1 cellular context compared by ENCODE assay signal in the genomic region with DNA sequence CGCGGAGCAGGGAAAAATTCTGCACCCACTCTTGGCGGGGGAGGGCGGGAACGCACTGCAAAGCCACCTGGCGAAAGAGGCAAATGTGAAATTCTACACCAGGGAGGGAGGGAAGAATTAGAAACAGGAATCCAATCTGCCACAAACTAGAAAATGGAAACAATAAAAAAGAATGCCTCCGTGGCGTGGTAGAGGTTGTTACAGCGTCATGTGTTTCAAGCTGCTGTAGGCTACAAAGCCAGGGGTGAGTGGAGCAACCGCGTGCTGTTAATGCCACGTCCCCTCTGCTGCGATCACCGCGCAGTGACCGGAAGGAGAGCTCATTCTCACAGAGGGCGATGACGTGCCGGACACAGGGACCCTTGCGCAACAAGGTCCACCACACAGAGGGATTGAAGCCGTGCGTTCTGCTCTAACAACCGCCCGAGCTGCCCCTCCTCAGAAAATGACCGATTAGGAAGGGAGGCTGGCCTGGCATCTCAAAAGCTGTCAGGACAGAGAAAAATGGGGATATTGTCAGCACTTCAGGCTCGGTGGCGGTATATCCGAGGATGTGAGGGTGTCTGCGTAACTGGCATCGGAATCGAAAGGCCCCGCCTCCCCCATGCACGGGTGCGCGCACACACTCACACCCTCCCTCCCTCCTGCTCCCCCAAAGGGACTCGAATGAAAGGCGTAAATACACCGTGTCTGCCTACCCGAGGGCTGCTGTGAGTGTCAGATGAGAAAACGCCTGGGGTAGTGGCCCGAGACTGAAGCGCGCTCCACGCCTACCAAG.
TF ChIP-seq lines count a peak whose summit lies in the region.

No MANE protein-coding gene starts in this region.

TF ChIP-seq in SK-N-SH, 30 proteins besides CTCF, POLR2A, EP300 and RAD21 (continued from another document):
- TF ChIP-seq, protein P1, sequence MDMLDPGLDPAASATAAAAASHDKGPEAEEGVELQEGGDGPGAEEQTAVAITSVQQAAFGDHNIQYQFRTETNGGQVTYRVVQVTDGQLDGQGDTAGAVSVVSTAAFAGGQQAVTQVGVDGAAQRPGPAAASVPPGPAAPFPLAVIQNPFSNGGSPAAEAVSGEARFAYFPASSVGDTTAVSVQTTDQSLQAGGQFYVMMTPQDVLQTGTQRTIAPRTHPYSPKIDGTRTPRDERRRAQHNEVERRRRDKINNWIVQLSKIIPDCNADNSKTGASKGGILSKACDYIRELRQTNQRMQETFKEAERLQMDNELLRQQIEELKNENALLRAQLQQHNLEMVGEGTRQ (IDR thresholded peaks at IDR 0.05; ENCODE audit: borderline replicate concordance, low read depth, low read length): no peak
- TF ChIP-seq MEF2A (IDR thresholded peaks at IDR 0.05; ENCODE audit: borderline replicate concordance, low read depth) (no peak), SIN3A (IDR thresholded peaks at IDR 0.05; ENCODE audit: borderline replicate concordance, low read depth, low read length) (no peak), NFIC (IDR thresholded peaks at IDR 0.05; ENCODE audit: borderline replicate concordance) (no peak)
